ENCODE assay signal across 30 cellular contexts in the genomic region with DNA sequence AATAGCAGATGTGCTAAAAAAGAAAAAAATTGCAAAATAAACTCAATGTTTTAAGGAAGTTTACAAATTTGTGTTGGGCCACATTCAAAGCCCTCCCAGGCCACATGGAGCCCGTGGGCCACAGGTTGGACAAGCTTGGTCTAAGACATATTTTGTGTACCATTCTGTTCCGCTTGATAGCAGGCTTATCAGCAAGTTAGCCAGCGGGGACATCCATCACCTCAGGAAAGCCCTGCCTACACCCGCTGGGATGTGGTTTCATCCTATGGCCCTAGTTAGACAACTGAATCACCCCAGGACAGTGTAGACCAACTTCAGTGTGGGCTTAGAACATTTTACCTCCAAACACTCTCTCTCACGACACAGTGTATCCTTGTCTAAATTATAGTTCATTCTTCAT. TPM values are rescaled to one million over a fixed set of nuclear protein-coding genes. Genes with fewer than 3 reads are reported as not detected.
DNase-seq lines count a peak whose midpoint lies in the region; ATAC-seq, FAIRE-seq and TF ChIP-seq lines count a peak whose summit lies in the region.
"Had no signal": no experiment of that assay in that cellular context is flagged by ENCODE, and none has a peak within 500 bp of the region (broad histone marks: within the 10 kb centered on the region; RNA-seq: fewer than 3 reads in every experiment).

No MANE protein-coding gene starts in this region.

- H3K9ac ChIP-seq in K562 (ENCODE audit: insufficient read depth in 1 of 2, low read depth in 2 of 2, low read length in 2 of 2) = no peak overlapping the region
- H3K9ac ChIP-seq: BLaER1 had no signal

- no peak overlapping the region for H3K4me2 ChIP-seq in K562 (ENCODE audit: insufficient read depth, low read length)
- H3K4me2 ChIP-seq: BLaER1 had no signal

- H3K79me2 ChIP-seq in K562 (ENCODE audit: control insufficient read depth, insufficient read depth, low read length) = no peaks in the 10 kb centered on the region

- CTCF ChIA-PET in K562 (lab: Yijun Ruan, JAX; ENCODE audit: low intra/inter-chr PET ratio) = no interaction called here
- CTCF ChIA-PET in RWPE1 (lab: Yijun Ruan, JAX) = no interaction called here

- no peaks in the 10 kb centered on the region for H3K9me1 ChIP-seq in K562 (ENCODE audit: control insufficient read depth, insufficient read depth, low read length)

- H3K4me1 ChIP-seq in K562 (replicated peaks in 1 of 2; ENCODE audit: control insufficient read depth in 2 of 2, insufficient read depth in 2 of 2, low read length in 2 of 2) = no peaks in the 10 kb centered on the region; a peak in 1 of 5 replicates
- H3K4me1 ChIP-seq in right atrium auricular region = no peaks in the 10 kb centered on the region
- H3K4me1 ChIP-seq: BE2C, BLaER1 had no signal

- in situ Hi-C loops in K562 (cut with MboI) = no loop called here

- 0% methylated on average over 5 of the region's 5 CpGs for WGBS in K562 (ENCODE audit: insufficient coverage, low coverage, missing lambda C conversion rate)

- H3K36me3 ChIP-seq in K562 (ENCODE audit: control insufficient read depth, insufficient read depth, low read length) = no peaks in the 10 kb centered on the region
- H3K36me3 ChIP-seq in right atrium auricular region = no peaks in the 10 kb centered on the region
- H3K36me3 ChIP-seq: BE2C, BLaER1 had no signal

- FAIRE-seq in K562 (lab: Jason Lieb, UNC) = no peak
- FAIRE-seq: A204.1, GM12878, GM12892, GM18507 had no signal

- H3K9me3 ChIP-seq in K562 (replicated peaks; ENCODE audit: control insufficient read depth, insufficient read depth, low read depth, low read length) (no peaks in the 10 kb centered on the region), right atrium auricular region (no peaks in the 10 kb centered on the region)
- H3K9me3 ChIP-seq: BE2C had no signal

- no peak for TF ChIP-seq POLR2A in K562 (conservative IDR thresholded peaks at IDR 0.05)

- DNase-seq in OCI-M1 (lab: John Stamatoyannopoulos, UW) = peak; percentile 40
- peak in 2 of 4 experiments; percentile 32 to 35 for DNase-seq in K562 (ENCODE audit: extremely low read depth in 1 of 4, low spot score in 3 of 4)
- DNase-seq in RWPE1 (ENCODE audit: low spot score) = no peak
- no peak for DNase-seq in right atrium auricular region (ENCODE audit: low spot score)
- DNase-seq in NCI-H69 (lab: John Stamatoyannopoulos, UW) = no peak
- DNase-seq: 8988T; ACHN; BE2C; C1 segment of cervical spinal cord; CD4-positive, alpha-beta memory T cell; CD4-positive, CD25-positive, alpha-beta regulatory T cell; CD8-positive, alpha-beta memory T cell; COR-L47; DMS 273 treated with DMSO at 0.1 percent for 48 hours; DMS153; DMS53; DMS79; DND-41; EL; GDM1 had no signal

- no peak overlapping the region for H3K4me3 ChIP-seq in K562
- no peak overlapping the region for H3K4me3 ChIP-seq in right atrium auricular region
- H3K4me3 ChIP-seq: BLaER1, GM12878 had no signal

- TF ChIP-seq CTCF in K562 (IDR thresholded peaks at IDR 0.05 in 2 of 3, conservative IDR thresholded peaks at IDR 0.05 in 1 of 3; ENCODE audit: insufficient read depth in 2 of 3, low read depth in 1 of 3, low read length in 3 of 3) (no peak), RWPE1 (conservative IDR thresholded peaks at IDR 0.05; ENCODE audit: low read depth) (no peak), right atrium auricular region (IDR thresholded peaks at IDR 0.05) (no peak)

- ATAC-seq in K562 = peak; percentile 34; the same call in 2 of the 3 replicates
- ATAC-seq: GM12878 had no signal

- BruUV-seq in K562 (replicated peaks; lab: Mats Ljungman, UMichigan) = no TSS peak

- H3K27me3 ChIP-seq in K562 (ENCODE audit: control insufficient read depth in 2 of 2, insufficient read depth in 2 of 2, low read length in 2 of 2) = no peaks in the 10 kb centered on the region
- no peaks in the 10 kb centered on the region for H3K27me3 ChIP-seq in right atrium auricular region
- H3K27me3 ChIP-seq: BE2C, BLaER1 had no signal

- intact Hi-C loops in K562 (cut with micrococcal nuclease) = no loop called here

- POLR2A ChIA-PET in K562 (lab: Yijun Ruan, JAX) = no interaction called here
- POLR2A ChIA-PET in RWPE1 (lab: Yijun Ruan, JAX; ENCODE audit: low non-redundant PET) = no interaction called here

- no peaks in the 10 kb centered on the region for H4K20me1 ChIP-seq in K562 (replicated peaks; ENCODE audit: control insufficient read depth, insufficient read depth, low read length)
- H4K20me1 ChIP-seq: BLaER1 had no signal

- H3K27ac ChIP-seq in K562 (ENCODE audit: extremely low read depth, low read depth, low read length) = no peak overlapping the region
- H3K27ac ChIP-seq in RWPE1 = no peak overlapping the region
- no peak overlapping the region for H3K27ac ChIP-seq in right atrium auricular region
- H3K27ac ChIP-seq: BLaER1 had no signal

- TF ChIP-seq EP300 in K562 (IDR thresholded peaks at IDR 0.05; ENCODE audit: low read length) = peak; percentile 9; the same call in 1 of the 2 replicates

- 0 out of 2 replicates have a peak overlapping the region, but pooled peaks have one; percentile 24 for H2AFZ ChIP-seq in K562 (ENCODE audit: low read depth, low read length)

- no peak for TF ChIP-seq RAD21 in K562 (CRISPR knock-in tag; conservative IDR thresholded peaks at IDR 0.05 in 1 of 2, IDR thresholded peaks at IDR 0.05 in 1 of 2)

TF ChIP-seq in K562, 482 proteins besides CTCF, POLR2A, EP300 and RAD21 (continues in another document):
- TF ChIP-seq TCF3 (CRISPR knock-in tag; IDR thresholded peaks at IDR 0.05) = peak; percentile 53
- TF ChIP-seq MECOM (CRISPR knock-in tag; IDR thresholded peaks at IDR 0.05) = no peak
- no peak for TF ChIP-seq SOX6 (IDR thresholded peaks at IDR 0.05)
- peak; percentile 55; the same call in 1 of the 2 replicates for TF ChIP-seq TEAD4 (IDR thresholded peaks at IDR 0.05; ENCODE audit: low read length)
- no peak for TF ChIP-seq TEAD4 (CRISPR knock-in tag; IDR thresholded peaks at IDR 0.05; ENCODE audit: borderline replicate concordance)
- TF ChIP-seq RCOR1 (IDR thresholded peaks at IDR 0.05; ENCODE audit: borderline replicate concordance in 1 of 2, low read depth in 2 of 2, low read length in 2 of 2) = peak in 1 of 2 experiments; percentile 36; a peak in 2 of 4 replicates
- TF ChIP-seq MEIS2 (IDR thresholded peaks at IDR 0.05; ENCODE audit: partially characterized antibody) = peak; percentile 82
- no peak for TF ChIP-seq TEAD2 (tag; IDR thresholded peaks at IDR 0.05)
- TF ChIP-seq STAT5A (IDR thresholded peaks at IDR 0.05; ENCODE audit: borderline replicate concordance, low read length) = 0 out of 2 replicates have a peak, but pooled peaks have one; percentile 13
- peak; percentile 39 for TF ChIP-seq ARID1B (IDR thresholded peaks at IDR 0.05)
- no peak for TF ChIP-seq HNRNPLL (IDR thresholded peaks at IDR 0.05; ENCODE audit: low read depth, low read length, poor library complexity, severe bottlenecking)
- peak; percentile 35; the same call in 1 of the 2 replicates for TF ChIP-seq CBFA2T3 (IDR thresholded peaks at IDR 0.05)
- TF ChIP-seq TARDBP (IDR thresholded peaks at IDR 0.05) = no peak

RNA-seq across cellular contexts. Expression of gene CD8B2, which starts 32.6 kb away (rescaled TPM):
- total RNA-seq in K562 (2011; cell fraction: chromatin; rRNA removed; ENCODE audit: low replicate concordance) = not detected in 2 replicates
- not detected in 2 replicates for total RNA-seq in K562 (2011; cell fraction: nucleolus; rRNA removed)
- not detected in 2 replicates for total RNA-seq in K562 (2011; cell fraction: nucleoplasm; rRNA removed)
- total RNA-seq in K562 (2014; rRNA removed) (not detected in 2 replicates), K562 (2014; rRNA removed; fragmentation: Illumina TruSeq; extraction: Trizol) (not detected in 2 replicates), K562 (2015; rRNA removed; fragmentation: Illumina TruSeq; extraction: Trizol) (not detected in 2 replicates), K562 (2021) (not detected in 2 replicates), right atrium auricular region (not detected)
- polyA plus RNA-seq in K562 (2011; rRNA removed) (0.03 TPM in 1 of 2 replicates, not detected in the other), K562 (2014; fragmentation: Illumina TruSeq; extraction: Trizol) (not detected in 2 replicates), K562 (2014; fragmentation: Nextera tagmentation; extraction: Ambion mirVana) (not detected), K562 (2014; rRNA removed) (not detected in 2 replicates)
- 0.21 TPM in 1 of 2 replicates, not detected in the other for polyA plus RNA-seq in K562 (2011; cell fraction: cytosol; rRNA removed)
- not detected in 2 replicates for polyA plus RNA-seq in K562 (2011; cell fraction: nucleus; rRNA removed)
- not detected in 2 replicates for polyA plus RNA-seq in K562 (2012)
- polyA minus RNA-seq in K562 (2011; rRNA and poly(A)+ RNA removed) = not detected in 2 replicates
- polyA minus RNA-seq in K562 (2011; cell fraction: cytosol; rRNA and poly(A)+ RNA removed) = not detected in 2 replicates
- not detected in 2 replicates for polyA minus RNA-seq in K562 (2011; cell fraction: nucleus; rRNA and poly(A)+ RNA removed)
- total RNA-seq: A673; CD4-positive, alpha-beta memory T cell; CD4-positive, CD25-positive, alpha-beta regulatory T cell; Daoy; G401; GM12878 had no signal
- polyA plus RNA-seq: AG04450; CD4-positive, alpha-beta memory T cell had no signal

RNA-seq across cellular contexts. Expression of gene RGPD3, which starts 51.6 kb away (rescaled TPM):
- total RNA-seq in K562 (2011; cell fraction: chromatin; rRNA removed; ENCODE audit: low replicate concordance) = 0.07 and 0.25 TPM in 2 replicates
- total RNA-seq in K562 (2011; cell fraction: nucleolus; rRNA removed) = not detected in 2 replicates
- 0.15 TPM in 1 of 2 replicates, not detected in the other for total RNA-seq in K562 (2011; cell fraction: nucleoplasm; rRNA removed)
- total RNA-seq in K562 (2014; rRNA removed) (not detected in 2 replicates), K562 (2014; rRNA removed; fragmentation: Illumina TruSeq; extraction: Trizol) (not detected in 2 replicates), K562 (2015; rRNA removed; fragmentation: Illumina TruSeq; extraction: Trizol) (not detected in 2 replicates), K562 (2021) (not detected in 2 replicates), right atrium auricular region (under 1 TPM; 0.43 to 0.48 TPM)
- polyA plus RNA-seq in K562 (2011; rRNA removed) (0.01 and 0.03 TPM in 2 replicates), K562 (2014; fragmentation: Illumina TruSeq; extraction: Trizol) (not detected in 2 replicates), K562 (2014; fragmentation: Nextera tagmentation; extraction: Ambion mirVana) (under 1 TPM in 1 of 2 experiments, not detected in 1; 0.01 TPM), K562 (2014; rRNA removed) (not detected in 2 replicates)
- not detected in 2 replicates for polyA plus RNA-seq in K562 (2011; cell fraction: cytosol; rRNA removed)
- 0.03 TPM in 1 of 2 replicates, not detected in the other for polyA plus RNA-seq in K562 (2011; cell fraction: nucleus; rRNA removed)
- not detected in 2 replicates for polyA plus RNA-seq in K562 (2012)
- polyA minus RNA-seq in K562 (2011; rRNA and poly(A)+ RNA removed) = 0.07 and 0.21 TPM in 2 replicates
- polyA minus RNA-seq in K562 (2011; cell fraction: cytosol; rRNA and poly(A)+ RNA removed) = not detected in 2 replicates
- polyA minus RNA-seq in K562 (2011; cell fraction: nucleus; rRNA and poly(A)+ RNA removed) = 0.13 TPM in 1 of 2 replicates, not detected in the other
- polyA plus RNA-seq: CD14-positive monocyte; CD4-positive, alpha-beta memory T cell had no signal
